1 cellular context compared by ENCODE assay signal in the genomic region with DNA sequence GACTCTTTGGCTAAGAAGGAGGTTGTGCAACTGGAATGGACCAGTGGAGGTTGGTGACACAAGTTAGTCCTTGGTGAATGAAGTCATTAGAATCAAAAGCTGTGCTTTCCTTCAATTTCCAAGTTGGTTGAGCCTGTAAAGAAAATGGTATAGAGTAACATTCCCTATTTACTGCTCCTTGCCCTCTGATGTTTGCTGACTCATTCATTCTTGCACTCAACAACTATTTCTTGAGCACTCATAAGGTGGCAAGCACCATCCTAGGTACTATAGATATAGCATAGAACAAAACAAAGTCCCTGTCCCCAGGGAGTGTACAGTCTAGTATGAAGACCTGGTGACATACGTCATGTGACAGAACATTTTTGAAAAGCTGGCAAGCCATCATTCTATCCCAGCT.
TF ChIP-seq lines count a peak whose summit lies in the region.

No MANE protein-coding gene starts in this region.

TF ChIP-seq in K562, 482 proteins besides CTCF, POLR2A, EP300 and RAD21 (continued from another document):
- TF ChIP-seq MAFG (tag; conservative IDR thresholded peaks at IDR 0.05) (peak; percentile 66), NFE2 (IDR thresholded peaks at IDR 0.05; ENCODE audit: low read depth) (peak; percentile 40), C11orf30 (IDR thresholded peaks at IDR 0.05; ENCODE audit: low read depth) (peak; percentile 64), PHF21A (IDR thresholded peaks at IDR 0.05; ENCODE audit: borderline replicate concordance, low read depth) (no peak), ZNF347 (CRISPR knock-in tag; IDR thresholded peaks at IDR 0.05; ENCODE audit: low read depth) (no peak), ZNF316 (IDR thresholded peaks at IDR 0.05) (peak; percentile 86)
TF ChIP-seq in K562: peak in this region for 6.
